28 cellular contexts compared by ENCODE assay signal in genomic region chr11:7901319-7901854, GRCh38. TPM values are rescaled to one million over a fixed set of nuclear protein-coding genes. Genes with fewer than 3 reads are reported as not detected.
DNase-seq lines count a peak whose midpoint lies in the region; ATAC-seq and TF ChIP-seq lines count a peak whose summit lies in the region.
"Had no signal": no experiment of that assay in that cellular context is flagged by ENCODE, and none has a peak within 500 bp of the region (broad histone marks: within the 10 kb centered on the region; RNA-seq: fewer than 3 reads in every experiment).

No MANE protein-coding gene starts in this region.

- no peak overlapping the region for H3K27ac Mint-ChIP-seq in endothelial cell (ENCODE audit: unreplicated experiment)
- H3K27ac Mint-ChIP-seq: CD4-positive, alpha-beta memory T cell had no signal

- 26% methylated on average over 3 of the region's 3 CpGs for WGBS in suprapubic skin

- H3K36me3 ChIP-seq in suprapubic skin (no peaks in the 10 kb centered on the region), lower lobe of right lung (no peaks in the 10 kb centered on the region)

- peak; percentile 73 for DNase-seq in NCI-H748 (lab: John Stamatoyannopoulos, UW; ENCODE audit: unreplicated experiment)
- DNase-seq in left colon: no peak
- no peak for DNase-seq in suprapubic skin (ENCODE audit: low spot score in 2 of 2)
- no peak for DNase-seq in activated CD4-positive, alpha-beta T cell treated with anti-CD3 and anti-CD28 coated beads for 1 hour
- DNase-seq in lower lobe of right lung: no peak
- no peak for DNase-seq in SHP77 treated with DMSO at 0.1 percent for 48 hours (lab: John Stamatoyannopoulos, UW)
- no peak for DNase-seq in endothelial cell (ENCODE audit: low spot score)
- DNase-seq: AML-193; C1 segment of cervical spinal cord; CD4-positive, alpha-beta memory T cell; COR-L47; DMS79; EL; GDM1; GM23248; H7; IMR-90; KG1; MM.1S; NCI-H2029; NCI-H446 treated with DMSO at 0.1 percent for 48 hours; NCI-H526; Right ventricle myocardium superior had no signal

- H3K4me3 Mint-ChIP-seq in endothelial cell (ENCODE audit: unreplicated experiment): no peak overlapping the region
- H3K4me3 Mint-ChIP-seq: CD4-positive, alpha-beta memory T cell had no signal

- intact Hi-C loops in left colon (cut with DNase I, micrococcal nuclease): no loop called here
- intact Hi-C loops in lower lobe of right lung (cut with DNase I): no loop called here

- ATAC-seq in left colon: peak; percentile 68
- ATAC-seq in lower lobe of right lung: no peak
- ATAC-seq: A549, GM12878 had no signal

- TF ChIP-seq EP300 in suprapubic skin (IDR thresholded peaks at IDR 0.05): no peak

- H3K4me3 ChIP-seq in suprapubic skin (no peak overlapping the region), lower lobe of right lung (no peak overlapping the region)
- H3K4me3 ChIP-seq: A549, GM12878, GM23248 had no signal

- peaks cover 25% of the 10 kb centered on the region for H3K4me1 Mint-ChIP-seq in endothelial cell (ENCODE audit: unreplicated experiment)
- H3K4me1 Mint-ChIP-seq: CD4-positive, alpha-beta memory T cell had no signal

- peak overlapping the region; percentile 31; the same call in 1 of the 2 replicates for H3K27ac ChIP-seq in VCaP
- H3K27ac ChIP-seq in suprapubic skin: peak overlapping the region; percentile 43
- no peak overlapping the region for H3K27ac ChIP-seq in lower lobe of right lung
- H3K27ac ChIP-seq: A549, GM23248 had no signal

- no peaks in the 10 kb centered on the region for H3K27me3 ChIP-seq in suprapubic skin
- no peaks in the 10 kb centered on the region for H3K27me3 ChIP-seq in lower lobe of right lung (ENCODE audit: low read depth)

- no peaks in the 10 kb centered on the region for H3K9me3 ChIP-seq in suprapubic skin
- H3K9me3 ChIP-seq in lower lobe of right lung: no peaks in the 10 kb centered on the region
- H3K9me3 ChIP-seq: A549 had no signal

- TF ChIP-seq CTCF in VCaP (conservative IDR thresholded peaks at IDR 0.05) (no peak), suprapubic skin (IDR thresholded peaks at IDR 0.05) (no peak), lower lobe of right lung (IDR thresholded peaks at IDR 0.05) (no peak), endothelial cell (IDR thresholded peaks at IDR 0.05; ENCODE audit: unreplicated experiment) (no peak)

- no peaks in the 10 kb centered on the region for H3K9me3 Mint-ChIP-seq in endothelial cell (ENCODE audit: unreplicated experiment)

- TF ChIP-seq POLR2A in suprapubic skin (IDR thresholded peaks at IDR 0.05): no peak

- no peaks in the 10 kb centered on the region for H3K27me3 Mint-ChIP-seq in endothelial cell (ENCODE audit: unreplicated experiment)

- peaks cover 12% of the 10 kb centered on the region for H3K36me3 Mint-ChIP-seq in endothelial cell (ENCODE audit: low read depth, unreplicated experiment)
- H3K36me3 Mint-ChIP-seq: CD4-positive, alpha-beta memory T cell had no signal

- H3K4me1 ChIP-seq in suprapubic skin (peaks cover 11% of the 10 kb centered on the region), lower lobe of right lung (peaks cover under 1% of the 10 kb centered on the region)
- H3K4me1 ChIP-seq: A549 had no signal

RNA-seq across cellular contexts. Expression of gene OR10A6, which starts 29.7 kb away (rescaled TPM):
- total RNA-seq in left colon: not detected
- total RNA-seq in suprapubic skin: under 1 TPM in 1 of 4 donors, not detected in 3; 0.08 TPM
- not detected for total RNA-seq in lower lobe of right lung
- not detected for total RNA-seq in endothelial cell (ENCODE audit: unreplicated experiment)
- total RNA-seq: CD4-positive, alpha-beta memory T cell; GM12878; H7; IMR-90; Right ventricle myocardium superior; RPMI7951; SK-MEL-5 had no signal

RNA-seq across cellular contexts. Expression of gene OR10A3, which starts 40.1 kb away (rescaled TPM):
- total RNA-seq in left colon (not detected), suprapubic skin (not detected), lower lobe of right lung (not detected), endothelial cell (ENCODE audit: unreplicated experiment) (not detected)
- total RNA-seq: CD4-positive, alpha-beta memory T cell; GM12878; H7; IMR-90; Right ventricle myocardium superior; RPMI7951; SK-MEL-5 had no signal
